In the genomic region with DNA sequence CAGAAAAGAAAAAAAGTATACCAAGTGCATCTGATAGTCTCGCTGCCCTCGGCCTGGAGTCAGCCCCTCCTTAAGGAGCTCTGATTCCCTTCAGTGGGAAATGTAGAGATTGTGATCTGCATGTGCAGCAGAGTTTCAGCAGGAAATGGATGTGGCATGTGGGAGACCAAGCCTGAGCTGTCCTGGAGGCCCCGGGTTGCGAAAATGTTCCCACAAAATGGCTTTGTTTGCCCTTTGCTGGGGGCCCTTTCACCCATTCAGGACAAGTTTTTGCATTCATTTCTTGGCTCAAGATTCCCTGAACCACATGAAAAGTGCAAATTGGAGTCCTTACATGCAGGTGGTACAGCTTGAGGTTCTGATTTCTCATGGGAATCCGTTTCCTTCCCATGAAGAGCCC, we compare ENCODE assay signal across 17 cellular contexts.
"Had no signal": no experiment of that assay in that cellular context is flagged by ENCODE, and none has a peak within 500 bp of the region (broad histone marks: within the 10 kb centered on the region; RNA-seq: fewer than 3 reads in every experiment).

No MANE protein-coding gene starts in this region.

- H3K27ac ChIP-seq: cardiac muscle cell, esophagus muscularis mucosa, ovary, thoracic aorta, upper lobe of left lung had no signal

- ATAC-seq: natural killer cell; sciatic nerve; stimulated activated naive B cell treated with anti-CD40 and anti-IgM and Interleukin-4, amounts not matched to agents 10 μg/mL and 1 μg/mL and 100 μg/mL, for 72 hours had no signal

- DNase-seq: activated CD4-positive, alpha-beta T cell treated with anti-CD3 and anti-CD28 coated beads, Interleukin-2, amount 10 ng/mL, durations not matched to agents 24 days and 14 days; activated T-cell treated with anti-CD3 and anti-CD28 coated beads for 4 hours; amniotic stem cell; effector CD8-positive, alpha-beta T cell; natural killer cell; ovary; spleen; stimulated activated CD4-positive, alpha-beta T cell treated with anti-CD3 and anti-CD28 coated beads, Interleukin-4, amount 100 ng/mL, for 4 hours; stimulated activated naive B cell treated with anti-CD40 and anti-IgM and Interleukin-4, amounts not matched to agents 10 μg/mL and 1 μg/mL and 100 μg/mL, for 72 hours; T-helper 1 cell; T-helper 9 cell; upper lobe of left lung had no signal

- FAIRE-seq: endothelial cell of umbilical vein had no signal

- H3K36me3 ChIP-seq: cardiac muscle cell, esophagus muscularis mucosa, ovary, spleen, thoracic aorta, upper lobe of left lung had no signal

- H3K27me3 ChIP-seq: cardiac muscle cell, esophagus muscularis mucosa, ovary, spleen, upper lobe of left lung had no signal

- H3K4me3 ChIP-seq: cardiac muscle cell, esophagus muscularis mucosa, ovary, spleen, thoracic aorta, upper lobe of left lung had no signal

- H3K9me3 ChIP-seq: ovary, thoracic aorta had no signal
